ENCODE assay signal across 1 cellular context in the genomic region with DNA sequence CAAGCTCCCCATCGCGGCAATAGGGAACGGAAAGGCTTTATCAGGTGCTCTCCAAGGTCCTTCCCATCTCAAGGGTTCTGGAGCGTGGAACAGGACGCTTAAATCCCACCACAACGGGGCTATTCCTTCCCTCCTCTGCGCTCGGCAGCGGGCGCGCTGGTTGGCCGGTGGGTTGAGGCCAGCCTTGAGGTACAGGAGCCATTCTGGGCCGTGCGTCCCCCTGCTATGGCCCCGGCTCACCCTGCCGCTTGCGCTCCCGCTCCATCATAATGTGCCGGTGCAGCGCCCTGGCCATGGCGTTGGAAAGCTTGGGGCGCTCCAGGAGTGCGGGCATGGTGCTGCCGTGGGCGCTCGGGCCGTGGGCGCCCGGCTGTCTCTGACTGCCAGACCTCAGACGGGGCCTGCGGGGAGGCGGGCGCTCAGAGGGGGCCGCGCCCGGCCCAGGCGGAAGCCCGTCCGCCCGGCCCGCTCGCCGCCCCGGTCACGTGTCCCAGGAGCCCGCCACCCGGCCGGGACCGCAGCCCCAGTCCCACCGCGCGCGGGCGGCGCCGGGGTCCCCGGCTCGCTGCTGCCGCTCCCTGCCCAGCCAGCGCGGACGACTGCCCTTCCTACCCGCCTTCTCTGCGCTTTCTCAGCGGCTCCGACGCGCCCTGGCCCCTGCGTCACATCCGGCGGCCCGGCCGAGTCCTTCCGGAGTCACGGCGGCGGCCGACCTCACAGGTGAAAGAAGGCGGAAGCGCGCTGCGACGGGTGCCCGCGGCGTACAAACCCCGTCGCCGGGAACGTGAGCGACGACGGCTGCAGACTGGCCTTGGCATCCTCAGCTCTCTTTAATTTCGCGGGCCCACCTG.
TF ChIP-seq lines count a peak whose summit lies in the region.

A gene with protein sequence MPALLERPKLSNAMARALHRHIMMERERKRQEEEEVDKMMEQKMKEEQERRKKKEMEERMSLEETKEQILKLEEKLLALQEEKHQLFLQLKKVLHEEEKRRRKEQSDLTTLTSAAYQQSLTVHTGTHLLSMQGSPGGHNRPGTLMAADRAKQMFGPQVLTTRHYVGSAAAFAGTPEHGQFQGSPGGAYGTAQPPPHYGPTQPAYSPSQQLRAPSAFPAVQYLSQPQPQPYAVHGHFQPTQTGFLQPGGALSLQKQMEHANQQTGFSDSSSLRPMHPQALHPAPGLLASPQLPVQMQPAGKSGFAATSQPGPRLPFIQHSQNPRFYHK (minus strand): TSS at position 642 of the 851 bp plus-strand sequence. CDS start 308 bp downstream, at position 334.

TF ChIP-seq in HepG2, 621 proteins besides CTCF, POLR2A, EP300 and RAD21 (continued from another document and continues in another):
- TF ChIP-seq, protein P1, sequence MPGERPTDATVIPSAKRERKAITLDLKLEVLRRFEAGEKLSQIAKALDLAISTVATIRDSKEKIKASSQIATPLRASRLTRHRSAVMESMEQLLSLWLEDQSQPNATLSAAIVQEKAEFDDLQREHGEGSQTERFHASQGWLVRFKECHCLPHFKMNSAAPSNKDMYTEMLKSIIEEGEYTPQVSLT (CRISPR knock-in tag; IDR thresholded peaks at IDR 0.05; ENCODE audit: borderline replicate concordance, low read depth), result no peak; the same call in 1 of the 2 replicates
- TF ChIP-seq HDAC2 (CRISPR knock-in tag; IDR thresholded peaks at IDR 0.05) (peak; percentile 75; the same call in 1 of the 2 replicates), MBD4 (IDR thresholded peaks at IDR 0.05; ENCODE audit: borderline replicate concordance, low read length) (no peak), ZNF883 (CRISPR knock-in tag; IDR thresholded peaks at IDR 0.05; ENCODE audit: not compliant biosample characterization) (peak; percentile 48), ZNF333 (CRISPR knock-in tag; IDR thresholded peaks at IDR 0.05; ENCODE audit: borderline replicate concordance) (no peak), KDM4B (CRISPR knock-in tag; IDR thresholded peaks at IDR 0.05) (peak; percentile 85), KLF13 (CRISPR knock-in tag; IDR thresholded peaks at IDR 0.05) (no peak), YY1 (IDR thresholded peaks at IDR 0.05; ENCODE audit: insufficient read depth, insufficient replicate concordance, low read depth, low read length) (peak; percentile 82), HNRNPL (IDR thresholded peaks at IDR 0.05; ENCODE audit: low read depth, low read length) (no peak), LCORL (IDR thresholded peaks at IDR 0.05) (no peak), LCORL (CRISPR knock-in tag; IDR thresholded peaks at IDR 0.05) (no peak), ZNF841 (CRISPR knock-in tag; IDR thresholded peaks at IDR 0.05; ENCODE audit: borderline replicate concordance) (no peak), FLYWCH1 (CRISPR knock-in tag; IDR thresholded peaks at IDR 0.05) (no peak), NR2C2 (CRISPR knock-in tag; IDR thresholded peaks at IDR 0.05; ENCODE audit: borderline replicate concordance) (peak; percentile 99), IKZF4 (CRISPR knock-in tag; IDR thresholded peaks at IDR 0.05; ENCODE audit: borderline replicate concordance, low read depth, not compliant biosample characterization) (no peak), ZNF260 (CRISPR knock-in tag; IDR thresholded peaks at IDR 0.05; ENCODE audit: borderline replicate concordance, low read depth) (no peak), ZSCAN29 (CRISPR knock-in tag; conservative IDR thresholded peaks at IDR 0.05) (peak; percentile 52; the same call in 1 of the 2 replicates), ZNF547 (CRISPR knock-in tag; IDR thresholded peaks at IDR 0.05) (peak; percentile 70; the same call in 1 of the 2 replicates), ZNF17 (CRISPR knock-in tag; IDR thresholded peaks at IDR 0.05) (no peak), SNAPC2 (CRISPR knock-in tag; IDR thresholded peaks at IDR 0.05) (peak; percentile 66), NFE2L1 (CRISPR knock-in tag; IDR thresholded peaks at IDR 0.05; ENCODE audit: borderline replicate concordance) (no peak), HMG20B (CRISPR knock-in tag; conservative IDR thresholded peaks at IDR 0.05) (no peak), XRCC5 (optimal IDR thresholded peaks at IDR 0.05; ENCODE audit: low read length) (peak; percentile 58), ZNF180 (CRISPR knock-in tag; IDR thresholded peaks at IDR 0.05; ENCODE audit: borderline replicate concordance, low read depth) (no peak), ZNF460 (CRISPR knock-in tag; IDR thresholded peaks at IDR 0.05; ENCODE audit: borderline replicate concordance) (no peak; the same call in 1 of the 2 replicates), MAFG (CRISPR knock-in tag; IDR thresholded peaks at IDR 0.05) (no peak), PHB2 (IDR thresholded peaks at IDR 0.05; ENCODE audit: partially characterized antibody) (no peak), ERF (CRISPR knock-in tag; IDR thresholded peaks at IDR 0.05) (peak; percentile 90), ZNF569 (CRISPR knock-in tag; IDR thresholded peaks at IDR 0.05; ENCODE audit: borderline replicate concordance) (no peak), ZNF337 (CRISPR knock-in tag; IDR thresholded peaks at IDR 0.05; ENCODE audit: borderline replicate concordance, low read depth) (no peak), HNRNPK (IDR thresholded peaks at IDR 0.05; ENCODE audit: low read depth, low read length, poor library complexity, severe bottlenecking) (peak; percentile 73), KLF11 (CRISPR knock-in tag; IDR thresholded peaks at IDR 0.05) (no peak), FOXK1 (CRISPR knock-in tag; IDR thresholded peaks at IDR 0.05; ENCODE audit: borderline replicate concordance, low read depth) (peak; percentile 84; the same call in 1 of the 2 replicates), ZNF496 (CRISPR knock-in tag; IDR thresholded peaks at IDR 0.05; ENCODE audit: insufficient replicate concordance) (no peak), HDAC6 (IDR thresholded peaks at IDR 0.05; ENCODE audit: low read depth, low read length) (no peak), POGZ (CRISPR knock-in tag; IDR thresholded peaks at IDR 0.05) (no peak), TARDBP (CRISPR knock-in tag; IDR thresholded peaks at IDR 0.05) (peak; percentile 92), FOXA3 (CRISPR knock-in tag; IDR thresholded peaks at IDR 0.05) (peak; percentile 69), SSRP1 (CRISPR knock-in tag; IDR thresholded peaks at IDR 0.05) (no peak), CC2D1A (CRISPR knock-in tag; IDR thresholded peaks at IDR 0.05) (no peak), ZNF598 (CRISPR knock-in tag; IDR thresholded peaks at IDR 0.05; ENCODE audit: borderline replicate concordance) (peak; percentile 75; the same call in 1 of the 2 replicates), SRSF1 (optimal IDR thresholded peaks at IDR 0.05; ENCODE audit: low read depth, low read length) (peak; percentile 50), ZNF570 (CRISPR knock-in tag; IDR thresholded peaks at IDR 0.05; ENCODE audit: borderline replicate concordance) (no peak), SMC3 (IDR thresholded peaks at IDR 0.05; ENCODE audit: low read length) (no peak), AKAP8 (CRISPR knock-in tag; IDR thresholded peaks at IDR 0.05) (peak; percentile 92; the same call in 1 of the 2 replicates), SOX5 (CRISPR knock-in tag; IDR thresholded peaks at IDR 0.05; ENCODE audit: borderline replicate concordance) (peak; percentile 39; the same call in 1 of the 2 replicates)
- TF ChIP-seq, protein P2, sequence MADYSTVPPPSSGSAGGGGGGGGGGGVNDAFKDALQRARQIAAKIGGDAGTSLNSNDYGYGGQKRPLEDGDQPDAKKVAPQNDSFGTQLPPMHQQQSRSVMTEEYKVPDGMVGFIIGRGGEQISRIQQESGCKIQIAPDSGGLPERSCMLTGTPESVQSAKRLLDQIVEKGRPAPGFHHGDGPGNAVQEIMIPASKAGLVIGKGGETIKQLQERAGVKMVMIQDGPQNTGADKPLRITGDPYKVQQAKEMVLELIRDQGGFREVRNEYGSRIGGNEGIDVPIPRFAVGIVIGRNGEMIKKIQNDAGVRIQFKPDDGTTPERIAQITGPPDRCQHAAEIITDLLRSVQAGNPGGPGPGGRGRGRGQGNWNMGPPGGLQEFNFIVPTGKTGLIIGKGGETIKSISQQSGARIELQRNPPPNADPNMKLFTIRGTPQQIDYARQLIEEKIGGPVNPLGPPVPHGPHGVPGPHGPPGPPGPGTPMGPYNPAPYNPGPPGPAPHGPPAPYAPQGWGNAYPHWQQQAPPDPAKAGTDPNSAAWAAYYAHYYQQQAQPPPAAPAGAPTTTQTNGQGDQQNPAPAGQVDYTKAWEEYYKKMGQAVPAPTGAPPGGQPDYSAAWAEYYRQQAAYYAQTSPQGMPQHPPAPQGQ (CRISPR knock-in tag; IDR thresholded peaks at IDR 0.05; ENCODE audit: borderline replicate concordance), result no peak
- TF ChIP-seq, protein P3, sequence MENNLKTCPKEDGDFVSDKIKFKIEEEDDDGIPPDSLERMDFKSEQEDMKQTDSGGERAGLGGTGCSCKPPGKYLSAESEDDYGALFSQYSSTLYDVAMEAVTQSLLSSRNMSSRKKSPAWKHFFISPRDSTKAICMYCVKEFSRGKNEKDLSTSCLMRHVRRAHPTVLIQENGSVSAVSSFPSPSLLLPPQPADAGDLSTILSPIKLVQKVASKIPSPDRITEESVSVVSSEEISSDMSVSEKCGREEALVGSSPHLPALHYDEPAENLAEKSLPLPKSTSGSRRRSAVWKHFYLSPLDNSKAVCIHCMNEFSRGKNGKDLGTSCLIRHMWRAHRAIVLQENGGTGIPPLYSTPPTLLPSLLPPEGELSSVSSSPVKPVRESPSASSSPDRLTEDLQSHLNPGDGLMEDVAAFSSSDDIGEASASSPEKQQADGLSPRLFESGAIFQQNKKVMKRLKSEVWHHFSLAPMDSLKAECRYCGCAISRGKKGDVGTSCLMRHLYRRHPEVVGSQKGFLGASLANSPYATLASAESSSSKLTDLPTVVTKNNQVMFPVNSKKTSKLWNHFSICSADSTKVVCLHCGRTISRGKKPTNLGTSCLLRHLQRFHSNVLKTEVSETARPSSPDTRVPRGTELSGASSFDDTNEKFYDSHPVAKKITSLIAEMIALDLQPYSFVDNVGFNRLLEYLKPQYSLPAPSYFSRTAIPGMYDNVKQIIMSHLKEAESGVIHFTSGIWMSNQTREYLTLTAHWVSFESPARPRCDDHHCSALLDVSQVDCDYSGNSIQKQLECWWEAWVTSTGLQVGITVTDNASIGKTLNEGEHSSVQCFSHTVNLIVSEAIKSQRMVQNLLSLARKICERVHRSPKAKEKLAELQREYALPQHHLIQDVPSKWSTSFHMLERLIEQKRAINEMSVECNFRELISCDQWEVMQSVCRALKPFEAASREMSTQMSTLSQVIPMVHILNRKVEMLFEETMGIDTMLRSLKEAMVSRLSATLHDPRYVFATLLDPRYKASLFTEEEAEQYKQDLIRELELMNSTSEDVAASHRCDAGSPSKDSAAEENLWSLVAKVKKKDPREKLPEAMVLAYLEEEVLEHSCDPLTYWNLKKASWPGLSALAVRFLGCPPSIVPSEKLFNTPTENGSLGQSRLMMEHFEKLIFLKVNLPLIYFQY (CRISPR knock-in tag; IDR thresholded peaks at IDR 0.05; ENCODE audit: borderline replicate concordance), result no peak
- TF ChIP-seq, protein P4, sequence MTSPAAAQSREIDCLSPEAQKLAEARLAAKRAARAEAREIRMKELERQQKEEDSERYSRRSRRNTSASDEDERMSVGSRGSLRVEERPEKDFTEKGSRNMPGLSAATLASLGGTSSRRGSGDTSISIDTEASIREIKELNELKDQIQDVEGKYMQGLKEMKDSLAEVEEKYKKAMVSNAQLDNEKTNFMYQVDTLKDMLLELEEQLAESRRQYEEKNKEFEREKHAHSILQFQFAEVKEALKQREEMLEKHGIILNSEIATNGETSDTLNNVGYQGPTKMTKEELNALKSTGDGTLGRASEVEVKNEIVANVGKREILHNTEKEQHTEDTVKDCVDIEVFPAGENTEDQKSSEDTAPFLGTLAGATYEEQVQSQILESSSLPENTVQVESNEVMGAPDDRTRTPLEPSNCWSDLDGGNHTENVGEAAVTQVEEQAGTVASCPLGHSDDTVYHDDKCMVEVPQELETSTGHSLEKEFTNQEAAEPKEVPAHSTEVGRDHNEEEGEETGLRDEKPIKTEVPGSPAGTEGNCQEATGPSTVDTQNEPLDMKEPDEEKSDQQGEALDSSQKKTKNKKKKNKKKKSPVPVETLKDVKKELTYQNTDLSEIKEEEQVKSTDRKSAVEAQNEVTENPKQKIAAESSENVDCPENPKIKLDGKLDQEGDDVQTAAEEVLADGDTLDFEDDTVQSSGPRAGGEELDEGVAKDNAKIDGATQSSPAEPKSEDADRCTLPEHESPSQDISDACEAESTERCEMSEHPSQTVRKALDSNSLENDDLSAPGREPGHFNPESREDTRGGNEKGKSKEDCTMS (CRISPR knock-in tag; conservative IDR thresholded peaks at IDR 0.05), result no peak
- TF ChIP-seq, protein P5, sequence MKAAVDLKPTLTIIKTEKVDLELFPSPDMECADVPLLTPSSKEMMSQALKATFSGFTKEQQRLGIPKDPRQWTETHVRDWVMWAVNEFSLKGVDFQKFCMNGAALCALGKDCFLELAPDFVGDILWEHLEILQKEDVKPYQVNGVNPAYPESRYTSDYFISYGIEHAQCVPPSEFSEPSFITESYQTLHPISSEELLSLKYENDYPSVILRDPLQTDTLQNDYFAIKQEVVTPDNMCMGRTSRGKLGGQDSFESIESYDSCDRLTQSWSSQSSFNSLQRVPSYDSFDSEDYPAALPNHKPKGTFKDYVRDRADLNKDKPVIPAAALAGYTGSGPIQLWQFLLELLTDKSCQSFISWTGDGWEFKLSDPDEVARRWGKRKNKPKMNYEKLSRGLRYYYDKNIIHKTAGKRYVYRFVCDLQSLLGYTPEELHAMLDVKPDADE (CRISPR knock-in tag; IDR thresholded peaks at IDR 0.05), result no peak
- TF ChIP-seq, protein P6, sequence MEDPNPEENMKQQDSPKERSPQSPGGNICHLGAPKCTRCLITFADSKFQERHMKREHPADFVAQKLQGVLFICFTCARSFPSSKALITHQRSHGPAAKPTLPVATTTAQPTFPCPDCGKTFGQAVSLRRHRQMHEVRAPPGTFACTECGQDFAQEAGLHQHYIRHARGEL (CRISPR knock-in tag; IDR thresholded peaks at IDR 0.05), result no peak
- TF ChIP-seq, protein P7, sequence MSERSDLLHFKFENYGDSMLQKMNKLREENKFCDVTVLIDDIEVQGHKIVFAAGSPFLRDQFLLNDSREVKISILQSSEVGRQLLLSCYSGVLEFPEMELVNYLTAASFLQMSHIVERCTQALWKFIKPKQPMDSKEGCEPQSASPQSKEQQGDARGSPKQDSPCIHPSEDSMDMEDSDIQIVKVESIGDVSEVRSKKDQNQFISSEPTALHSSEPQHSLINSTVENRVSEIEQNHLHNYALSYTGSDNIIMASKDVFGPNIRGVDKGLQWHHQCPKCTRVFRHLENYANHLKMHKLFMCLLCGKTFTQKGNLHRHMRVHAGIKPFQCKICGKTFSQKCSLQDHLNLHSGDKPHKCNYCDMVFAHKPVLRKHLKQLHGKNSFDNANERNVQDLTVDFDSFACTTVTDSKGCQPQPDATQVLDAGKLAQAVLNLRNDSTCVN (CRISPR knock-in tag; IDR thresholded peaks at IDR 0.05; ENCODE audit: borderline replicate concordance), result peak; percentile 61
- TF ChIP-seq, protein P8, sequence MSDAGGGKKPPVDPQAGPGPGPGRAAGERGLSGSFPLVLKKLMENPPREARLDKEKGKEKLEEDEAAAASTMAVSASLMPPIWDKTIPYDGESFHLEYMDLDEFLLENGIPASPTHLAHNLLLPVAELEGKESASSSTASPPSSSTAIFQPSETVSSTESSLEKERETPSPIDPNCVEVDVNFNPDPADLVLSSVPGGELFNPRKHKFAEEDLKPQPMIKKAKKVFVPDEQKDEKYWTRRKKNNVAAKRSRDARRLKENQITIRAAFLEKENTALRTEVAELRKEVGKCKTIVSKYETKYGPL (CRISPR knock-in tag; IDR thresholded peaks at IDR 0.05), result peak; percentile 43; the same call in 1 of the 2 replicates
